19 cellular contexts compared by ENCODE assay signal in the genomic region with DNA sequence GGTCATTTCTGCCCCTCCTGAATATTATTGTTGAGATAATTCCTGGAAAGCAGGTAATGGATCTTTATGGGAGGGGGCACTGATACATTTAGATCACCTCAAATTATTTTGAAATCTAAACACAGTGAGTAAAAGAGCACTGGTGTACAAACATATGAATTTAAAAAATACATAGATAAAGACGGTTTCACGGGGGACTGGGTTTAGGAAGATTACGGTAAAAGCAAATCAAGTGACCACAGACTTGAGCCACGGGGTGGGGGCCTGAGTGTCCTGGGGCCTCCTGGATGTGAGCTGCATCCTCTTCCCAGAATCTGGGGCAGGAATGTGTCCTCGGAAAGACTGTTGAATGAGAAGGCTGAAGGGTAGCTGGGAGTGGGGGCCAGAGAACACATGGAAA.
A peak's percentile ranks its signal among the peaks of the same experiment; 100 is the strongest.
DNase-seq lines count a peak whose midpoint lies in the region; ATAC-seq and TF ChIP-seq lines count a peak whose summit lies in the region.
"Had no signal": no experiment of that assay in that cellular context is flagged by ENCODE, and none has a peak within 500 bp of the region (broad histone marks: within the 10 kb centered on the region; RNA-seq: fewer than 3 reads in every experiment).

No MANE protein-coding gene starts in this region.

- H4K5ac ChIP-seq in mesendoderm (ENCODE audit: low read length), result no peak overlapping the region

- CTCF ChIA-PET in activated CD8-positive, alpha-beta T cell treated with anti-CD3 and anti-CD28 coated beads, Interleukin-2, amount 10 ng/mL, durations not matched to agents 7 days and 5 days (lab: Charles Lee), result no interaction called here

- no peaks in the 10 kb centered on the region for H3F3A ChIP-seq in GM23338 (replicated peaks; ENCODE audit: low read depth)

- TF ChIP-seq CTCF in GM23338 (conservative IDR thresholded peaks at IDR 0.05; ENCODE audit: low read depth in 2 of 2), result no peak

- H3K36me3 ChIP-seq in GM23338 (ENCODE audit: insufficient read depth) (no peaks in the 10 kb centered on the region), mesendoderm (ENCODE audit: control insufficient read depth, insufficient read depth, low read length) (no peaks in the 10 kb centered on the region)

- no peak overlapping the region for H3K56ac ChIP-seq in mesendoderm (ENCODE audit: low read length)

- H2BK5ac ChIP-seq in mesendoderm (ENCODE audit: low read length), result no peak overlapping the region

- H2BK120ac ChIP-seq in mesendoderm (ENCODE audit: low read depth, low read length), result no peak overlapping the region

- no peak overlapping the region for H2AK5ac ChIP-seq in mesendoderm (ENCODE audit: low read length)

- H3K27me3 ChIP-seq in GM23338 (ENCODE audit: insufficient read depth), result no peaks in the 10 kb centered on the region
- H3K27me3 ChIP-seq in mesendoderm (ENCODE audit: insufficient read depth, low read length, poor library complexity), result no peaks in the 10 kb centered on the region

- POLR2A ChIA-PET in activated CD8-positive, alpha-beta T cell treated with anti-CD3 and anti-CD28 coated beads, Interleukin-2, amount 10 ng/mL, durations not matched to agents 7 days and 5 days (lab: Charles Lee), result no interaction called here

- no peak overlapping the region for H3K4me3 Mint-ChIP-seq in GM23338
- H3K4me3 Mint-ChIP-seq in stimulated activated memory B cell treated with anti-CD40 and anti-IgM and Interleukin-4, amounts not matched to agents 10 μg/mL and 1 μg/mL and 100 μg/mL, for 72 hours, result no peak overlapping the region
- no peak overlapping the region for H3K4me3 Mint-ChIP-seq in activated CD8-positive, alpha-beta T cell treated with anti-CD3 and anti-CD28 coated beads, Interleukin-2, amount 10 ng/mL, durations not matched to agents 7 days and 5 days

- H3K4me1 ChIP-seq in GM23338 (ENCODE audit: insufficient read depth) (no peaks in the 10 kb centered on the region), mesendoderm (ENCODE audit: control insufficient read depth, low read depth, low read length) (peaks cover 11% of the 10 kb centered on the region)

- H3K27ac ChIP-seq in GM23338 (ENCODE audit: low read depth) (no peak overlapping the region), mesendoderm (ENCODE audit: low read depth, low read length) (no peak overlapping the region)
- H3K27ac ChIP-seq: C4-2B, KMS-11 had no signal

- H3K9me3 Mint-ChIP-seq in GM23338, result peaks cover 11% of the 10 kb centered on the region; the same call in 2 of the 3 replicates
- H3K9me3 Mint-ChIP-seq in stimulated activated memory B cell treated with anti-CD40 and anti-IgM and Interleukin-4, amounts not matched to agents 10 μg/mL and 1 μg/mL and 100 μg/mL, for 72 hours, result peaks cover 6% of the 10 kb centered on the region
- peaks cover 11% of the 10 kb centered on the region for H3K9me3 Mint-ChIP-seq in activated CD8-positive, alpha-beta T cell treated with anti-CD3 and anti-CD28 coated beads, Interleukin-2, amount 10 ng/mL, durations not matched to agents 7 days and 5 days (ENCODE audit: insufficient read depth)

- DNase-seq in GM23338 (ENCODE audit: low spot score), result peak; percentile 29
- DNase-seq in RPMI7951 (ENCODE audit: low read depth), result peak; percentile 49
- peak; percentile 38 for DNase-seq in mesendoderm
- DNase-seq in foreskin melanocyte, result no peak
- no peak for DNase-seq in NCI-H2227 treated with DMSO at 0.1 percent for 48 hours (lab: John Stamatoyannopoulos, UW)
- DNase-seq in activated CD8-positive, alpha-beta T cell treated with anti-CD3 and anti-CD28 coated beads, Interleukin-2, amount 10 ng/mL, durations not matched to agents 7 days and 5 days, result no peak
- DNase-seq: DMS53, GDM1, GOT3, NCI-H1092 treated with DMSO at 0.1 percent for 48 hours, NCI-H146, NCI-H2029, NCI-H226, NCI-H510A treated with DMSO at 0.1 percent for 48 hours, NCI-H748 treated with DMSO at 0.1 percent for 48 hours had no signal

- no peaks in the 10 kb centered on the region for H3K79me1 ChIP-seq in mesendoderm (ENCODE audit: low read length)

- ATAC-seq in GM23338, result peak; percentile 28; the same call in 1 of the 3 replicates
- ATAC-seq in stimulated activated memory B cell treated with anti-CD40 and anti-IgM and Interleukin-4, amounts not matched to agents 10 μg/mL and 1 μg/mL and 100 μg/mL, for 72 hours, result no peak
- no peak for ATAC-seq in activated CD8-positive, alpha-beta T cell treated with anti-CD3 and anti-CD28 coated beads, Interleukin-2, amount 10 ng/mL, durations not matched to agents 7 days and 5 days
- ATAC-seq: SK-N-SH treated with all-trans-retinoic acid at 6 μM for 48 hours had no signal

- H2AFZ ChIP-seq in GM23338, result no peak overlapping the region

- H3K4ac ChIP-seq in mesendoderm (ENCODE audit: low read depth, low read length), result no peak overlapping the region

- no peaks in the 10 kb centered on the region; the same call in 1 of the 2 replicates for H3K9me2 ChIP-seq in GM23338 (ENCODE audit: insufficient read depth)

- no peak overlapping the region for H2BK15ac ChIP-seq in mesendoderm (replicated peaks; ENCODE audit: low read depth)

- no peak overlapping the region for H3K27ac Mint-ChIP-seq in GM23338
- H3K27ac Mint-ChIP-seq in stimulated activated memory B cell treated with anti-CD40 and anti-IgM and Interleukin-4, amounts not matched to agents 10 μg/mL and 1 μg/mL and 100 μg/mL, for 72 hours, result peak overlapping the region; percentile 77
- H3K27ac Mint-ChIP-seq in activated CD8-positive, alpha-beta T cell treated with anti-CD3 and anti-CD28 coated beads, Interleukin-2, amount 10 ng/mL, durations not matched to agents 7 days and 5 days, result no peak overlapping the region

- H3K79me2 ChIP-seq in GM23338 (replicated peaks; ENCODE audit: insufficient read depth) (no peaks in the 10 kb centered on the region), mesendoderm (ENCODE audit: control insufficient read depth, insufficient read depth, low read length) (no peaks in the 10 kb centered on the region)

- peaks cover 4% of the 10 kb centered on the region for H3K27me3 Mint-ChIP-seq in GM23338 (ENCODE audit: insufficient read depth, low read depth, poor library complexity)
- peaks cover 8% of the 10 kb centered on the region for H3K27me3 Mint-ChIP-seq in stimulated activated memory B cell treated with anti-CD40 and anti-IgM and Interleukin-4, amounts not matched to agents 10 μg/mL and 1 μg/mL and 100 μg/mL, for 72 hours
- no peaks in the 10 kb centered on the region for H3K27me3 Mint-ChIP-seq in activated CD8-positive, alpha-beta T cell treated with anti-CD3 and anti-CD28 coated beads, Interleukin-2, amount 10 ng/mL, durations not matched to agents 7 days and 5 days (ENCODE audit: low read depth)

- H3K36me3 Mint-ChIP-seq in GM23338 (ENCODE audit: low read depth), result peaks cover 4% of the 10 kb centered on the region; the same call in 2 of the 3 replicates
- H3K36me3 Mint-ChIP-seq in stimulated activated memory B cell treated with anti-CD40 and anti-IgM and Interleukin-4, amounts not matched to agents 10 μg/mL and 1 μg/mL and 100 μg/mL, for 72 hours, result peaks cover 8% of the 10 kb centered on the region
- peaks cover 23% of the 10 kb centered on the region for H3K36me3 Mint-ChIP-seq in activated CD8-positive, alpha-beta T cell treated with anti-CD3 and anti-CD28 coated beads, Interleukin-2, amount 10 ng/mL, durations not matched to agents 7 days and 5 days (ENCODE audit: low read depth)

- H3K18ac ChIP-seq in mesendoderm (ENCODE audit: low read length), result no peak overlapping the region

- no peaks in the 10 kb centered on the region for H4K20me1 ChIP-seq in GM23338 (replicated peaks; ENCODE audit: insufficient read depth)

- H4K8ac ChIP-seq in mesendoderm (ENCODE audit: low read depth, low read length), result no peak overlapping the region

- no peak overlapping the region for H3K9ac ChIP-seq in mesendoderm (ENCODE audit: low read length)
- H3K9ac ChIP-seq: KMS-11 had no signal

- peaks cover 8% of the 10 kb centered on the region for H3K4me1 Mint-ChIP-seq in GM23338
- peaks cover 34% of the 10 kb centered on the region for H3K4me1 Mint-ChIP-seq in stimulated activated memory B cell treated with anti-CD40 and anti-IgM and Interleukin-4, amounts not matched to agents 10 μg/mL and 1 μg/mL and 100 μg/mL, for 72 hours
- H3K4me1 Mint-ChIP-seq in activated CD8-positive, alpha-beta T cell treated with anti-CD3 and anti-CD28 coated beads, Interleukin-2, amount 10 ng/mL, durations not matched to agents 7 days and 5 days (ENCODE audit: low read depth), result peaks cover 3% of the 10 kb centered on the region

- H3K23ac ChIP-seq in mesendoderm (ENCODE audit: low read length), result no peak overlapping the region

- H3K4me3 ChIP-seq in GM23338, result no peak overlapping the region
- H3K4me3 ChIP-seq in mesendoderm (ENCODE audit: low read length), result no peak overlapping the region

- H3K4me2 ChIP-seq in GM23338 (no peak overlapping the region), mesendoderm (ENCODE audit: low read length) (no peak overlapping the region)
- H3K4me2 ChIP-seq: KMS-11 had no signal

- WGBS in mesendoderm (ENCODE audit: extremely low coverage, insufficient coverage, low lambda C conversion rate), result no CpG with 5 or more reads among the region's 5 CpGs

TF ChIP-seq in GM23338, 12 proteins besides CTCF, POLR2A, EP300 and RAD21 (continues in another document):
- TF ChIP-seq JUNB (IDR thresholded peaks at IDR 0.05; ENCODE audit: unreplicated experiment) (no peak), POLR2AphosphoS5 (IDR thresholded peaks at IDR 0.05; ENCODE audit: low read depth) (no peak), ZNF114 (CRISPR knock-in tag; IDR thresholded peaks at IDR 0.05) (no peak)

Comparison
In these comparisons a context has a peak if more than half of its experiments do, and no peak if none do; other contexts are left out.
1. DNase-seq: peak in GM23338 (single experiment), RPMI7951 (single experiment) and mesendoderm (single experiment); none in foreskin melanocyte (single experiment), NCI-H2227 treated with DMSO at 0.1 percent for 48 hours (single experiment) and activated CD8-positive, alpha-beta T cell treated with anti-CD3 and anti-CD28 coated beads, Interleukin-2, amount 10 ng/mL, durations not matched to agents 7 days and 5 days (single experiment).